10 cellular contexts compared by ENCODE assay signal in genomic region chr7:50614721-50615518, GRCh38. TPM values are rescaled to one million over a fixed set of nuclear protein-coding genes. Genes with fewer than 3 reads are reported as not detected.
DNase-seq lines count a peak whose midpoint lies in the region; ATAC-seq, FAIRE-seq and TF ChIP-seq lines count a peak whose summit lies in the region.
"Had no signal": no experiment of that assay in that cellular context is flagged by ENCODE, and none has a peak within 500 bp of the region (broad histone marks: within the 10 kb centered on the region; RNA-seq: fewer than 3 reads in every experiment).

No MANE protein-coding gene starts in this region.

- no peak for FAIRE-seq in bronchial epithelial cell (lab: Jason Lieb, UNC)
- no peak for FAIRE-seq in GM19239 (lab: Jason Lieb, UNC)
- FAIRE-seq: GM12892 had no signal

- TF ChIP-seq CTCF in bronchial epithelial cell (IDR thresholded peaks at IDR 0.05; ENCODE audit: insufficient read depth, low read length, severe bottlenecking), result no peak
- TF ChIP-seq CTCF in liver (IDR thresholded peaks at IDR 0.05; ENCODE audit: low read depth, low read length, missing input control), result peak; percentile 42
- peak in 1 of 6 experiments; percentile 9 for TF ChIP-seq CTCF in upper lobe of left lung (IDR thresholded peaks at IDR 0.05)
- no peak for TF ChIP-seq CTCF in GM13976 (IDR thresholded peaks at IDR 0.05; ENCODE audit: borderline replicate concordance, control extremely low read depth, extremely low read depth, insufficient read depth, missing control alignments)

- no peaks in the 10 kb centered on the region for H3K9me3 ChIP-seq in liver (ENCODE audit: control insufficient read depth in 4 of 4, low read length in 3 of 4)
- no peaks in the 10 kb centered on the region for H3K9me3 ChIP-seq in upper lobe of left lung

- TF ChIP-seq POLR2A in upper lobe of left lung (IDR thresholded peaks at IDR 0.05), result no peak

- DNase-seq in D341Med (ENCODE audit: low spot score), result peak; percentile 9
- DNase-seq in KBM-7, result peak; percentile 7
- DNase-seq in bronchial epithelial cell (ENCODE audit: low read depth), result peak; percentile 13
- DNase-seq in GM19239 (ENCODE audit: insufficient read length, low spot score), result no peak
- no peak for DNase-seq in upper lobe of left lung
- DNase-seq in GM13976 (ENCODE audit: low spot score), result no peak

- in situ Hi-C loops in KBM-7 (cut with MboI; ENCODE audit: low pct_unique_long_range_greater_than_20kb, low sequenced_read_pairs) (no loop called here), GM13976 (cut with MboI; ENCODE audit: low sequenced_read_pairs, unreplicated experiment) (no loop called here)

- peaks cover 22% of the 10 kb centered on the region for H3K36me3 ChIP-seq in bronchial epithelial cell (ENCODE audit: control insufficient read depth, insufficient read depth, low read length)
- H3K36me3 ChIP-seq in liver (ENCODE audit: control insufficient read depth in 4 of 4, insufficient read depth in 3 of 4, low read depth in 1 of 4, low read length in 3 of 4), result peaks cover 3 to 23% (median 16%) of the 10 kb centered on the region in 4 donors
- H3K36me3 ChIP-seq in upper lobe of left lung, result peaks cover 0 to 83% (median 40%) of the 10 kb centered on the region in 4 donors

- peak overlapping the region in 1 of 2 donors; percentile 16 for H3K9ac ChIP-seq in liver (ENCODE audit: low read depth in 1 of 2, low read length in 2 of 2)

- 30% methylated on average over 20 of the region's 20 CpGs for WGBS in liver
- WGBS in upper lobe of left lung, 2 donors, result 82 to 84% methylated on average over 11 to 20 of the region's 20 CpGs

- no peak overlapping the region for H3K4me3 ChIP-seq in bronchial epithelial cell (ENCODE audit: low read depth, low read length)
- H3K4me3 ChIP-seq in liver (ENCODE audit: low read depth in 1 of 3, low read length in 3 of 3), result peak overlapping the region in 1 of 3 donors; percentile 14
- H3K4me3 ChIP-seq in upper lobe of left lung, result no peak overlapping the region

- peak overlapping the region; percentile 80 to 86 for H3K27ac ChIP-seq in liver (ENCODE audit: low read depth in 1 of 2, low read length in 2 of 2)
- H3K27ac ChIP-seq in upper lobe of left lung, result no peak overlapping the region

- no peak for ATAC-seq in GM21529 (IDR thresholded peaks at IDR 0.05; ENCODE audit: unreplicated experiment)
- no peak for ATAC-seq in upper lobe of left lung (ENCODE audit: low FRiP score in 2 of 2)

- H3K27me3 ChIP-seq in bronchial epithelial cell (ENCODE audit: control insufficient read depth, insufficient read depth, low read length) (no peaks in the 10 kb centered on the region), liver (ENCODE audit: control insufficient read depth in 4 of 4, insufficient read depth in 4 of 4, low read length in 3 of 4) (no peaks in the 10 kb centered on the region), upper lobe of left lung (no peaks in the 10 kb centered on the region)

- no peak for TF ChIP-seq EP300 in upper lobe of left lung (IDR thresholded peaks at IDR 0.05)

- H3K4me1 ChIP-seq in liver (ENCODE audit: control insufficient read depth in 4 of 4, insufficient read depth in 4 of 4, low read length in 3 of 4) (peaks cover 6 to 32% (median 28%) of the 10 kb centered on the region in 4 donors), upper lobe of left lung (peaks cover 0 to 3% (median 0%) of the 10 kb centered on the region in 4 donors)

- peak; percentile 65 to 78 for TF ChIP-seq RAD21 in liver (IDR thresholded peaks at IDR 0.05)

TF ChIP-seq in liver, 16 proteins besides CTCF, POLR2A, EP300 and RAD21:
- TF ChIP-seq HNF4A (conservative IDR thresholded peaks at IDR 0.05), result peak; percentile 97 to 99
- peak; percentile 56 for TF ChIP-seq FOXA2 (IDR thresholded peaks at IDR 0.05)
- peak; percentile 98 for TF ChIP-seq SP1 (IDR thresholded peaks at IDR 0.05)
- peak; percentile 97 for TF ChIP-seq HNF4G (IDR thresholded peaks at IDR 0.05)
- peak; percentile 82 for TF ChIP-seq MAX (IDR thresholded peaks at IDR 0.05)
- no peak for TF ChIP-seq TAF1 (conservative IDR thresholded peaks at IDR 0.05)
- no peak for TF ChIP-seq REST (IDR thresholded peaks at IDR 0.05)
- peak; percentile 91 for TF ChIP-seq NR2F2 (IDR thresholded peaks at IDR 0.05)
- peak; percentile 53 to 61 for TF ChIP-seq JUND (IDR thresholded peaks at IDR 0.05)
- peak; percentile 49 for TF ChIP-seq YY1 (IDR thresholded peaks at IDR 0.05)
- TF ChIP-seq ATF3 (IDR thresholded peaks at IDR 0.05), result no peak
- TF ChIP-seq ZBTB33 (IDR thresholded peaks at IDR 0.05), result peak; percentile 62
- no peak for TF ChIP-seq EGR1 (IDR thresholded peaks at IDR 0.05; ENCODE audit: low read depth in 2 of 2)
- TF ChIP-seq FOXA1 (IDR thresholded peaks at IDR 0.05), result peak; percentile 6
- peak; percentile 85 to 90 for TF ChIP-seq RXRA (IDR thresholded peaks at IDR 0.05)
- peak; percentile 25 to 64 for TF ChIP-seq GABPA (IDR thresholded peaks at IDR 0.05 in 1 of 2, conservative IDR thresholded peaks at IDR 0.05 in 1 of 2)
TF ChIP-seq in liver: peak in this region for 12.

RNA-seq across cellular contexts. Expression of gene DDC, which starts 49.7 kb away (rescaled TPM):
- 0.26 TPM in 1 of 2 replicates, not detected in the other for total RNA-seq in bronchial epithelial cell
- 10 to 100 TPM; 47.6 to 74.9 TPM for total RNA-seq in liver
- 10 to 100 TPM; 27.2 to 69.5 TPM for polyA plus RNA-seq in liver
- total RNA-seq in upper lobe of left lung, result 1 to 10 TPM in 5 of 6 donors, not detected in 1; 1.2 to 2.0 (median 1.4) TPM
- total RNA-seq: NCI-H460 had no signal

Comparison
In these comparisons a context has a peak if more than half of its experiments do, and no peak if none do; other contexts are left out.
1. DNase-seq: peak in D341Med (single experiment), KBM-7 (single experiment) and bronchial epithelial cell (single experiment); none in GM19239 (single experiment), upper lobe of left lung (0 of 2) and GM13976 (single experiment).
2. H3K27ac ChIP-seq: peak in liver (2 of 2); none in upper lobe of left lung (0 of 4).
3. RNA of gene DDC, which starts 49.7 kb away (total RNA-seq): 47.6 to 74.9 TPM in liver; 1.2 to 2.0 TPM in upper lobe of left lung and 0.26 TPM in bronchial epithelial cell; every median in the first group is over 10 times any median in the second.